Comparison of ENCODE assay signal across 1 cellular context in the genomic region with DNA sequence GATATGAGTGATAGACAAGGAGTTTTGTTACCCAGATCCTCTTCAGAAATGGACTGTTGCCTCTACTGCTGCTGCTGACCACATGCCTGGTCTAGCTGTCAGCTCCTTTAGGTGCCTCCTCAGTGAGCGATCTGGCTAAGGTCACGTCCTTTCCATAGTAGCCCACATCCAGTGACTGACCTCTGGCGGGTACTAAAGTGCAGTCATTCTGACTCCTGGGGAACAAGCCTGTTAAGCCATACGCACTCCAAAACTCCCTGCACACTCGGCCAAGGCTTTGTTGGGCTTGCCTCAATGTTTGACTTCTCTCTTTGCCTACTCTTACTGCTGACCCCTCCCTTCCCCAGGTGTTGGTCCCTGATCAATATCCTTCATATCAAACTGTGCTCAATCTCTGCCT.
A peak's percentile ranks its signal among the peaks of the same experiment; 100 is the strongest.
TF ChIP-seq lines count a peak whose summit lies in the region.

No MANE protein-coding gene starts in this region.

TF ChIP-seq in HCT116, 20 proteins besides CTCF, POLR2A, EP300 and RAD21 (continued from another document):
- TF ChIP-seq, protein P1, sequence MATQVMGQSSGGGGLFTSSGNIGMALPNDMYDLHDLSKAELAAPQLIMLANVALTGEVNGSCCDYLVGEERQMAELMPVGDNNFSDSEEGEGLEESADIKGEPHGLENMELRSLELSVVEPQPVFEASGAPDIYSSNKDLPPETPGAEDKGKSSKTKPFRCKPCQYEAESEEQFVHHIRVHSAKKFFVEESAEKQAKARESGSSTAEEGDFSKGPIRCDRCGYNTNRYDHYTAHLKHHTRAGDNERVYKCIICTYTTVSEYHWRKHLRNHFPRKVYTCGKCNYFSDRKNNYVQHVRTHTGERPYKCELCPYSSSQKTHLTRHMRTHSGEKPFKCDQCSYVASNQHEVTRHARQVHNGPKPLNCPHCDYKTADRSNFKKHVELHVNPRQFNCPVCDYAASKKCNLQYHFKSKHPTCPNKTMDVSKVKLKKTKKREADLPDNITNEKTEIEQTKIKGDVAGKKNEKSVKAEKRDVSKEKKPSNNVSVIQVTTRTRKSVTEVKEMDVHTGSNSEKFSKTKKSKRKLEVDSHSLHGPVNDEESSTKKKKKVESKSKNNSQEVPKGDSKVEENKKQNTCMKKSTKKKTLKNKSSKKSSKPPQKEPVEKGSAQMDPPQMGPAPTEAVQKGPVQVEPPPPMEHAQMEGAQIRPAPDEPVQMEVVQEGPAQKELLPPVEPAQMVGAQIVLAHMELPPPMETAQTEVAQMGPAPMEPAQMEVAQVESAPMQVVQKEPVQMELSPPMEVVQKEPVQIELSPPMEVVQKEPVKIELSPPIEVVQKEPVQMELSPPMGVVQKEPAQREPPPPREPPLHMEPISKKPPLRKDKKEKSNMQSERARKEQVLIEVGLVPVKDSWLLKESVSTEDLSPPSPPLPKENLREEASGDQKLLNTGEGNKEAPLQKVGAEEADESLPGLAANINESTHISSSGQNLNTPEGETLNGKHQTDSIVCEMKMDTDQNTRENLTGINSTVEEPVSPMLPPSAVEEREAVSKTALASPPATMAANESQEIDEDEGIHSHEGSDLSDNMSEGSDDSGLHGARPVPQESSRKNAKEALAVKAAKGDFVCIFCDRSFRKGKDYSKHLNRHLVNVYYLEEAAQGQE (IDR thresholded peaks at IDR 0.05; ENCODE audit: low read depth): no peak
- TF ChIP-seq CBX3 (IDR thresholded peaks at IDR 0.05; ENCODE audit: low read depth): 0 out of 2 replicates have a peak, but pooled peaks have one; percentile 8
- TF ChIP-seq POLR2AphosphoS5 (IDR thresholded peaks at IDR 0.05; ENCODE audit: low read depth, low read length): peak; percentile 49; the same call in 1 of the 2 replicates
- no peak for TF ChIP-seq CEBPB (IDR thresholded peaks at IDR 0.05; ENCODE audit: low read depth)
- TF ChIP-seq, protein P2, sequence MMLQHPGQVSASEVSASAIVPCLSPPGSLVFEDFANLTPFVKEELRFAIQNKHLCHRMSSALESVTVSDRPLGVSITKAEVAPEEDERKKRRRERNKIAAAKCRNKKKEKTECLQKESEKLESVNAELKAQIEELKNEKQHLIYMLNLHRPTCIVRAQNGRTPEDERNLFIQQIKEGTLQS (IDR thresholded peaks at IDR 0.05): no peak
- TF ChIP-seq, protein P3, sequence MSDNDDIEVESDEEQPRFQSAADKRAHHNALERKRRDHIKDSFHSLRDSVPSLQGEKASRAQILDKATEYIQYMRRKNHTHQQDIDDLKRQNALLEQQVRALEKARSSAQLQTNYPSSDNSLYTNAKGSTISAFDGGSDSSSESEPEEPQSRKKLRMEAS (IDR thresholded peaks at IDR 0.05): peak; percentile 64
- TF ChIP-seq ELF1 (IDR thresholded peaks at IDR 0.05; ENCODE audit: borderline replicate concordance, low read depth): no peak
- no peak for TF ChIP-seq YY1 (IDR thresholded peaks at IDR 0.05; ENCODE audit: extremely low read depth, insufficient replicate concordance, low read depth, low read length)
- TF ChIP-seq EZH2phosphoT487 (IDR thresholded peaks at IDR 0.05; ENCODE audit: borderline replicate concordance): no peak
